11 cellular contexts compared by ENCODE assay signal in the genomic region with DNA sequence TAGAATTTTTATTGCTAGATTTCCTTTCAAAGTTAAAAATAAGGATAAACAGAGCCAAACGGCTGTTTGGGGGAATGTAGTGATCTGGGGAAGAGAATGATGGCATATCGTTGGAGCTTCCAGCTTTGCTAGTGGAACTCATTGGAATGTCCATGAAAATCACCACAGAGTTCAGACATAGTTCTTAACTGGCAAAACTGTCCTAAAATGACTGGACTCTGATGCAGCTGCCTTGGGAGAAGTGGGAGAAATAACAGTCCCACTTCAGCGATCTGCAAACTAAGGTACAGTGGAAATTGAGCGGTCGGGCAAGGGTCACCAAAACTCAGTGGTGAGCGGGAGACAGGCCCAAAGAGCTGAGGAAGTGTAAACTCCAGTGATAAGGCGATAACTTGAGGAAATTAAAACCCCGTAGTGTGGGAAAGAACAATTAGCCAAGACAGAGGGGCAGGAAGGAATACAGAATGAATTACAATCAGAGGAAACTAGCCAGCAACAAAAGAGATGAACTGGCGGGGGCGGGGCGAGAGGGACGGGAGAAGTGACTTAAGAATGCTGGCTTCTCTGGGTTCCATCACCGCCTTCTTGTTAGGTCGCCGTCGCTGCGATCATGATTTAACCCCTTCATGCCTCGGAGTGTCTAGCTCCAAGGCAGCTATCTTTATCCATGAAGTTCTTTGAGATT.
DNase-seq lines count a peak whose midpoint lies in the region; ATAC-seq, FAIRE-seq and TF ChIP-seq lines count a peak whose summit lies in the region.
"Had no signal": no experiment of that assay in that cellular context is flagged by ENCODE, and none has a peak within 500 bp of the region (broad histone marks: within the 10 kb centered on the region; RNA-seq: fewer than 3 reads in every experiment).

No MANE protein-coding gene starts in this region.

- no peak for ATAC-seq in A549
- ATAC-seq in mucosa of descending colon = no peak
- ATAC-seq in GM21576 (IDR thresholded peaks at IDR 0.05; ENCODE audit: unreplicated experiment) = no peak
- ATAC-seq in HG03097 (IDR thresholded peaks at IDR 0.05; ENCODE audit: low FRiP score, unreplicated experiment) = no peak
- ATAC-seq: CD8-positive, alpha-beta T cell had no signal

- 82% methylated on average over 18 of the region's 18 CpGs for WGBS in A549 (ENCODE audit: missing lambda C conversion rate)

- intact Hi-C loops in mucosa of descending colon (cut with DNase I, micrococcal nuclease) = no loop called here

- no peaks in the 10 kb centered on the region for H3K9me3 ChIP-seq in A549
- no peaks in the 10 kb centered on the region for H3K9me3 ChIP-seq in mucosa of descending colon

- H3K4me3 ChIP-seq in A549 (no peak overlapping the region), fibroblast of mammary gland (ENCODE audit: control insufficient read depth, low read depth, low read length) (no peak overlapping the region), mucosa of descending colon (no peak overlapping the region)

- POLR2A ChIA-PET in A549 (lab: Yijun Ruan, JAX) = no interaction called here

- no peaks in the 10 kb centered on the region for H3K36me3 ChIP-seq in mucosa of descending colon (ENCODE audit: low read depth)

- H3K4me1 ChIP-seq in A549 (peaks cover 68% of the 10 kb centered on the region), mucosa of descending colon (ENCODE audit: low read depth) (no peaks in the 10 kb centered on the region)

- CTCF ChIA-PET in A549 (lab: Yijun Ruan, JAX) = interaction anchor here (1.0 to 12.5 kb wide), 4 partner anchors 9 to 301 kb away, joined by 4 to 284 read pairs (median 22); no protein-coding TSS in a partner anchor

- H3K4me2 ChIP-seq in A549 = peak overlapping the region; percentile 72

- H3K27ac ChIP-seq in A549 = peak overlapping the region; percentile 78 to 89

- FAIRE-seq in A549 (lab: Jason Lieb, UNC) = no peak

- TF ChIP-seq CTCF in A549 (IDR thresholded peaks at IDR 0.05) (no peak), fibroblast of mammary gland (conservative IDR thresholded peaks at IDR 0.05; ENCODE audit: control insufficient read depth, insufficient read depth, low read depth, low read length) (no peak), mucosa of descending colon (IDR thresholded peaks at IDR 0.05) (no peak)

- no peak for TF ChIP-seq POLR2A in A549 (IDR thresholded peaks at IDR 0.05; ENCODE audit: low read length)

- no peak for TF ChIP-seq EP300 in A549 (IDR thresholded peaks at IDR 0.05)

- no peak for DNase-seq in A549 (ENCODE audit: low read depth in 1 of 2, low spot score in 1 of 2)
- DNase-seq in NCI-H460 (ENCODE audit: extremely low read depth, low read depth) = peak; percentile 43
- DNase-seq in fibroblast of mammary gland (ENCODE audit: low read depth) = peak; percentile 67
- DNase-seq in mucosa of descending colon = peak in 2 of 3 donors; percentile 30 to 54
- DNase-seq in midbrain (lab: John Stamatoyannopoulos, UW) = no peak
- no peak for DNase-seq in medulla oblongata (ENCODE audit: extremely low spot score)
- DNase-seq: CD8-positive, alpha-beta T cell; effector memory CD4-positive, alpha-beta T cell; NCI-H1105 had no signal

- no peak for TF ChIP-seq RAD21 in A549 (conservative IDR thresholded peaks at IDR 0.05 in 1 of 2, IDR thresholded peaks at IDR 0.05 in 1 of 2)

TF ChIP-seq in A549, 52 proteins besides CTCF, POLR2A, EP300 and RAD21:
- TF ChIP-seq MYC (IDR thresholded peaks at IDR 0.05; ENCODE audit: borderline replicate concordance, low read length) = no peak
- TF ChIP-seq SMC3 (IDR thresholded peaks at IDR 0.05) = no peak
- TF ChIP-seq RARB (CRISPR knock-in tag; IDR thresholded peaks at IDR 0.05) = no peak
- TF ChIP-seq, protein P1, sequence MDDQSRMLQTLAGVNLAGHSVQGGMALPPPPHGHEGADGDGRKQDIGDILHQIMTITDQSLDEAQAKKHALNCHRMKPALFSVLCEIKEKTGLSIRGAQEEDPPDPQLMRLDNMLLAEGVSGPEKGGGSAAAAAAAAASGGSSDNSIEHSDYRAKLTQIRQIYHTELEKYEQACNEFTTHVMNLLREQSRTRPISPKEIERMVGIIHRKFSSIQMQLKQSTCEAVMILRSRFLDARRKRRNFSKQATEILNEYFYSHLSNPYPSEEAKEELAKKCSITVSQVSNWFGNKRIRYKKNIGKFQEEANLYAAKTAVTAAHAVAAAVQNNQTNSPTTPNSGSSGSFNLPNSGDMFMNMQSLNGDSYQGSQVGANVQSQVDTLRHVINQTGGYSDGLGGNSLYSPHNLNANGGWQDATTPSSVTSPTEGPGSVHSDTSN (IDR thresholded peaks at IDR 0.05) = no peak
- no peak for TF ChIP-seq TFCP2L1 (CRISPR knock-in tag; IDR thresholded peaks at IDR 0.05)
- no peak for TF ChIP-seq FOXS1 (CRISPR knock-in tag; IDR thresholded peaks at IDR 0.05)
- no peak for TF ChIP-seq BHLHE40 (IDR thresholded peaks at IDR 0.05; ENCODE audit: low read depth, low read length)
- TF ChIP-seq ESRRA (IDR thresholded peaks at IDR 0.05; ENCODE audit: borderline replicate concordance, low read length) = no peak
- no peak for TF ChIP-seq MAFK (IDR thresholded peaks at IDR 0.05; ENCODE audit: partially characterized antibody)
- no peak for TF ChIP-seq ZNF302 (CRISPR knock-in tag; IDR thresholded peaks at IDR 0.05)
- TF ChIP-seq POLR2AphosphoS2 (conservative IDR thresholded peaks at IDR 0.05; ENCODE audit: low read length) = no peak
- no peak for TF ChIP-seq FOSB (CRISPR knock-in tag; IDR thresholded peaks at IDR 0.05)
- TF ChIP-seq, protein P2, sequence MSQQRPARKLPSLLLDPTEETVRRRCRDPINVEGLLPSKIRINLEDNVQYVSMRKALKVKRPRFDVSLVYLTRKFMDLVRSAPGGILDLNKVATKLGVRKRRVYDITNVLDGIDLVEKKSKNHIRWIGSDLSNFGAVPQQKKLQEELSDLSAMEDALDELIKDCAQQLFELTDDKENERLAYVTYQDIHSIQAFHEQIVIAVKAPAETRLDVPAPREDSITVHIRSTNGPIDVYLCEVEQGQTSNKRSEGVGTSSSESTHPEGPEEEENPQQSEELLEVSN (IDR thresholded peaks at IDR 0.05; ENCODE audit: borderline replicate concordance, low read depth) = no peak
- no peak for TF ChIP-seq MAZ (IDR thresholded peaks at IDR 0.05; ENCODE audit: borderline replicate concordance, low read depth, low read length)

Comparison
In these comparisons a context has a peak if more than half of its experiments do, and no peak if none do; other contexts are left out.
1. DNase-seq: peak in NCI-H460 (single experiment), fibroblast of mammary gland (single experiment) and mucosa of descending colon (2 of 3); none in A549 (0 of 2), midbrain (single experiment) and medulla oblongata (single experiment).